ENCODE assay signal across 15 cellular contexts in genomic region chr2:33051586-33052385, GRCh38.
A peak's percentile ranks its signal among the peaks of the same experiment; 100 is the strongest.
DNase-seq lines count a peak whose midpoint lies in the region; ATAC-seq and TF ChIP-seq lines count a peak whose summit lies in the region.
"Had no signal": no experiment of that assay in that cellular context is flagged by ENCODE, and none has a peak within 500 bp of the region (broad histone marks: within the 10 kb centered on the region; RNA-seq: fewer than 3 reads in every experiment).

No MANE protein-coding gene starts in this region.

- peak; percentile 85 for DNase-seq in AG20443 (ENCODE audit: low spot score)
- peak; percentile 42 for DNase-seq in MG63
- DNase-seq in mammary epithelial cell, result peak; percentile 27
- peak; percentile 84 for DNase-seq in mesenchymal stem cell
- no peak for DNase-seq in NCI-H748 (lab: John Stamatoyannopoulos, UW; ENCODE audit: unreplicated experiment)
- DNase-seq in NCI-H69 (lab: John Stamatoyannopoulos, UW), result no peak
- no peak for DNase-seq in C1 segment of cervical spinal cord (lab: John Stamatoyannopoulos, UW)
- DNase-seq: activated CD4-positive, alpha-beta T cell treated with anti-CD3 and anti-CD28 coated beads for 36 hours; CD4-positive, CD25-positive, alpha-beta regulatory T cell; dorsolateral prefrontal cortex; NCI-H2171 treated with DMSO at 0.1 percent for 48 hours; stimulated activated naive B cell treated with anti-CD40 and anti-IgM and Interleukin-4, amounts not matched to agents 10 μg/mL and 1 μg/mL and 100 μg/mL, for 72 hours had no signal

- intact Hi-C loops in mammary epithelial cell (cut with micrococcal nuclease), result no loop called here

- H3K4me1 ChIP-seq in mammary epithelial cell (ENCODE audit: insufficient read depth, low read length) (no peaks in the 10 kb centered on the region), mesenchymal stem cell (ENCODE audit: control insufficient read depth, insufficient read depth, low read depth, low read length) (no peaks in the 10 kb centered on the region)

- H3K4ac ChIP-seq in mesenchymal stem cell (ENCODE audit: low read depth in 1 of 2, low read length in 2 of 2), result no peak overlapping the region

- H3K14ac ChIP-seq in mesenchymal stem cell (ENCODE audit: low read length in 2 of 2), result no peak overlapping the region

- H3K9ac ChIP-seq in mammary epithelial cell (ENCODE audit: insufficient read depth, low read length), result no peak overlapping the region
- peak overlapping the region; percentile 75 for H3K9ac ChIP-seq in mesenchymal stem cell (ENCODE audit: low read length)

- dilution Hi-C loops in mammary epithelial cell (cut with HindIII; ENCODE audit: low sequenced_read_pairs), result no loop called here

- H3K4me3 ChIP-seq in MG63 (no peak overlapping the region), mammary epithelial cell (replicated peaks in 1 of 3; ENCODE audit: insufficient read depth in 1 of 3, low read depth in 2 of 3, low read length in 3 of 3) (no peak overlapping the region), mesenchymal stem cell (ENCODE audit: insufficient read depth in 1 of 2, low read depth in 1 of 2, low read length in 2 of 2) (peak overlapping the region in 1 of 2 experiments; percentile 36)
- H3K4me3 ChIP-seq: dorsolateral prefrontal cortex, GM12878 had no signal

- WGBS in mammary epithelial cell (ENCODE audit: low coverage, missing lambda C conversion rate), result 100% methylated on average over 6 of the region's 7 CpGs
- WGBS in mesenchymal stem cell, result 98% methylated on average over 7 of the region's 7 CpGs

- H4K8ac ChIP-seq in mesenchymal stem cell (ENCODE audit: low read length), result peak overlapping the region; percentile 7

- no peak overlapping the region for H2AK5ac ChIP-seq in mesenchymal stem cell (ENCODE audit: low read length, severe bottlenecking)

- H3K9me3 ChIP-seq in MG63 (0 out of 2 replicates have a peak, but pooled peaks cover 2% of the 10 kb centered on the region), mammary epithelial cell (replicated peaks; ENCODE audit: insufficient read depth, low read length) (no peaks in the 10 kb centered on the region), mesenchymal stem cell (ENCODE audit: control insufficient read depth, low read length) (no peaks in the 10 kb centered on the region)

- no peaks in the 10 kb centered on the region for H3K79me1 ChIP-seq in mesenchymal stem cell (replicated peaks; ENCODE audit: low read length, poor library complexity, severe bottlenecking)

- no peak overlapping the region for H2BK15ac ChIP-seq in mesenchymal stem cell (ENCODE audit: low read depth, poor library complexity, severe bottlenecking)

- H3K23ac ChIP-seq in mesenchymal stem cell (ENCODE audit: low read length in 2 of 2), result peak overlapping the region in 1 of 2 experiments; percentile 9

- no peak overlapping the region for H2BK5ac ChIP-seq in mesenchymal stem cell (ENCODE audit: low read depth, low read length, poor library complexity, severe bottlenecking)

- H3K79me2 ChIP-seq in mammary epithelial cell (ENCODE audit: insufficient read depth, low read length), result no peaks in the 10 kb centered on the region

- H2BK12ac ChIP-seq in mesenchymal stem cell (ENCODE audit: low read length in 2 of 2), result no peak overlapping the region

- no peak overlapping the region for H2BK120ac ChIP-seq in mesenchymal stem cell (ENCODE audit: low read depth, low read length)

- H3K27me3 ChIP-seq in MG63 (no peaks in the 10 kb centered on the region), mammary epithelial cell (ENCODE audit: insufficient read depth, low read length) (no peaks in the 10 kb centered on the region), mesenchymal stem cell (ENCODE audit: control insufficient read depth in 1 of 2, insufficient read depth in 1 of 2, low read length in 2 of 2) (no peaks in the 10 kb centered on the region)
- H3K27me3 ChIP-seq: dorsolateral prefrontal cortex had no signal

- H3K4me2 ChIP-seq in mammary epithelial cell (ENCODE audit: insufficient read depth, low read depth, low read length) (no peak overlapping the region), mesenchymal stem cell (ENCODE audit: low read length, poor library complexity, severe bottlenecking) (no peak overlapping the region)

- no peak for ATAC-seq in HG02884 (IDR thresholded peaks at IDR 0.05; ENCODE audit: unreplicated experiment)
- ATAC-seq: activated CD4-positive, alpha-beta T cell treated with anti-CD3 and anti-CD28 coated beads for 36 hours; GM12878; stimulated activated naive B cell treated with anti-CD40 and anti-IgM and Interleukin-4, amounts not matched to agents 10 μg/mL and 1 μg/mL and 100 μg/mL, for 72 hours had no signal

- no peaks in the 10 kb centered on the region for H4K20me1 ChIP-seq in mammary epithelial cell (ENCODE audit: insufficient read depth, low read length)

- no TSS peak for BruUV-seq in mammary epithelial cell (replicated peaks; lab: Mats Ljungman, UMichigan)

- CTCF ChIA-PET in mammary epithelial cell (lab: Charles Lee; ENCODE audit: low non-redundant PET), result no interaction called here

- H3K27ac ChIP-seq in mammary epithelial cell (ENCODE audit: insufficient read depth, low read depth, low read length) (no peak overlapping the region), mesenchymal stem cell (ENCODE audit: low read length, poor library complexity, severe bottlenecking) (no peak overlapping the region)
- H3K27ac ChIP-seq: dorsolateral prefrontal cortex, HL-60 had no signal

- no peak overlapping the region for H2AFZ ChIP-seq in mammary epithelial cell (ENCODE audit: low read depth, low read length)
- H2AFZ ChIP-seq in mesenchymal stem cell (ENCODE audit: low read depth, low read length), result no peak overlapping the region

- TF ChIP-seq CTCF in mammary epithelial cell (conservative IDR thresholded peaks at IDR 0.05 in 1 of 2, IDR thresholded peaks at IDR 0.05 in 1 of 2; ENCODE audit: extremely low read depth in 1 of 2, insufficient read depth in 1 of 2, low read depth in 1 of 2, low read length in 2 of 2), result no peak

- H3K36me3 ChIP-seq in MG63 (no peaks in the 10 kb centered on the region), mammary epithelial cell (ENCODE audit: insufficient read depth, low read length) (no peaks in the 10 kb centered on the region), mesenchymal stem cell (ENCODE audit: control insufficient read depth in 1 of 2, insufficient read depth in 2 of 2, low read depth in 1 of 2, low read length in 2 of 2) (no peaks in the 10 kb centered on the region)

- no peak overlapping the region for H4K91ac ChIP-seq in mesenchymal stem cell (ENCODE audit: low read length)

- peak overlapping the region in 1 of 2 experiments; percentile 53 for H3K18ac ChIP-seq in mesenchymal stem cell (ENCODE audit: low read depth in 1 of 2, low read length in 2 of 2)

- in situ Hi-C loops in mammary epithelial cell (cut with MboI; ENCODE audit: low sequenced_read_pairs in 2 of 2), result no loop called here

Comparison
In these comparisons a context has a peak if more than half of its experiments do, and no peak if none do; other contexts are left out.
1. DNase-seq: peak in AG20443 (single experiment), MG63 (single experiment), mammary epithelial cell (single experiment) and mesenchymal stem cell (single experiment); none in NCI-H748 (single experiment), NCI-H69 (single experiment) and C1 segment of cervical spinal cord (0 of 14).